In the genomic region with DNA sequence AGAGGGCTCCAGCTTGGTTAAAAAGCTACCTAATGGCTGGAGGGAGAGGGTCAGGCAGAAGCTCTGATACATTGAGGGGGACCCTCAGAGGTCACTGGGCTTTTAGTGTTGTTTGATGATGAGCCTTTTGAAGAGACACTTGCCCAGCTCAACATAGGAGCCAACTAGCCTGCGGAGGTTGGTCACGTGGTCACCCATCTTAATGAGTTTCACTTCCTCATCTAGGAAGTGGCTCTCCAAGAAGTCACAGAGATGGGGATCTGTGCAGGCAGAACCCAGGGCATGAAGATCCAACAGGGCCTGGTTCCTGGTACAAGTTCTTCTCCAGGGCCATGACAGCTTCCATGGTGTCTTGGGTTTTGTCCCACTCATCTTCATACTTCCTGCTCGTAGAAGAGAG, we compare ENCODE assay signal across 11 cellular contexts. TPM values are rescaled to one million over a fixed set of nuclear protein-coding genes. Genes with fewer than 3 reads are reported as not detected.
A peak's percentile ranks its signal among the peaks of the same experiment; 100 is the strongest.
DNase-seq lines count a peak whose midpoint lies in the region; ATAC-seq lines count a peak whose summit lies in the region.
"Had no signal": no experiment of that assay in that cellular context is flagged by ENCODE, and none has a peak within 500 bp of the region (broad histone marks: within the 10 kb centered on the region; RNA-seq: fewer than 3 reads in every experiment).

No MANE protein-coding gene starts in this region.

- in situ Hi-C loops in G401 (cut with HindIII; ENCODE audit: low sequenced_read_pairs): no loop called here

- ATAC-seq in GM18861 (IDR thresholded peaks at IDR 0.05; ENCODE audit: unreplicated experiment) (peak; percentile 93), GM21786 (IDR thresholded peaks at IDR 0.05; ENCODE audit: unreplicated experiment) (peak; percentile 81), HG03565 (IDR thresholded peaks at IDR 0.05; ENCODE audit: unreplicated experiment) (peak; percentile 83)
- ATAC-seq: T-cell had no signal

- DNase-seq in globus pallidus (ENCODE audit: low spot score) (peak; percentile 21), superior temporal gyrus (ENCODE audit: extremely low spot score) (no peak), activated gamma-delta T cell treated with Interleukin-2 at 50 U/mL for 16 hours (no peak), NCI-H1436 (lab: John Stamatoyannopoulos, UW) (no peak), G401 (ENCODE audit: low spot score) (no peak)
- DNase-seq: dorsolateral prefrontal cortex, HFFc6 had no signal

RNA-seq across cellular contexts. Expression of a gene that starts 33.4 kb away (rescaled TPM):
- total RNA-seq in G401 (2014; rRNA removed; shearing (Covaris generic)): 181 and 229 TPM in 2 replicates
